ENCODE assay signal across 1 cellular context in the genomic region with DNA sequence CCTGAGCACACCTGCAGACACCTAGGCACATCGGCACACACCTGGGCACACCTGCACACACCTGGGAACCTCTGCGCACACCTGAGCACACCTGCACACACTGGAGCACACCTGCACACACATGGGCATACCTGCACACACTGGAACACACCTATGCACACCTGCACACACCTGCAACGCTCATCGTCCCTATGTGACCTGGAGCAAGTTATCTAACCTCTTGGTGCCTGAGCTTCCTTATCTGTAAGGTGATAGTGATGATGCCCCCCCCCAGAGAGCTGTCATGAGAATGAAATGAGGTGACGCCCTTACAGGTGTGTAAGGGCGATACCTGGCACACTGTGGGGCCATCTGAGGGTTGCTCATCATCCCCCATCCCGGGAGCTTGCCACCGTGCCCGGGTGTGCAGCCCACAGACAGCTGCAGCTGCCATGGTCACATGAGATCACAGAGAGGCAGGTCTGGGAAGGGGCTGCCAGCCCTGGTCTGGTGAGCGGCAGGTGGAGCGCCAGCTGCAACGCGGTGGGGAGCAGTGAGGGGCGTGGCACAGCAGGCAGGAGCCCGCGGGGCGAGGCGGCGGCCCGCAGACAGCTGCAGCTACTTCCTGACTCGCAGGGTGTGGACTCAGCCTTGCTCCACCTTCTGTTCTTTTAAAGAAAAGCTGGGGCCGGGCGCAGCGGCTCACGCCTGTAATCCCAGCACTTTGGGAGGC.
TF ChIP-seq lines count a peak whose summit lies in the region.

No MANE protein-coding gene starts in this region.

TF ChIP-seq in GM12878, 131 proteins besides CTCF, POLR2A, EP300 and RAD21:
- peak; percentile 72; the same call in 1 of the 2 replicates for TF ChIP-seq TCF12 (IDR thresholded peaks at IDR 0.05; ENCODE audit: low read depth, low read length)
- TF ChIP-seq TCF3 (IDR thresholded peaks at IDR 0.05; ENCODE audit: borderline replicate concordance, insufficient read depth, low read depth, low read length): peak; percentile 86; the same call in 1 of the 2 replicates
- no peak for TF ChIP-seq TAF1 (IDR thresholded peaks at IDR 0.05; ENCODE audit: borderline replicate concordance, low read depth, low read length)
- peak in 1 of 2 experiments; percentile 76; a peak in 2 of 4 replicates for TF ChIP-seq BHLHE40 (IDR thresholded peaks at IDR 0.05; ENCODE audit: borderline replicate concordance in 1 of 2, low read depth in 2 of 2, low read length in 1 of 2)
- TF ChIP-seq ESRRA (IDR thresholded peaks at IDR 0.05; ENCODE audit: low read length): no peak
